ENCODE assay signal across 22 cellular contexts in the genomic region with DNA sequence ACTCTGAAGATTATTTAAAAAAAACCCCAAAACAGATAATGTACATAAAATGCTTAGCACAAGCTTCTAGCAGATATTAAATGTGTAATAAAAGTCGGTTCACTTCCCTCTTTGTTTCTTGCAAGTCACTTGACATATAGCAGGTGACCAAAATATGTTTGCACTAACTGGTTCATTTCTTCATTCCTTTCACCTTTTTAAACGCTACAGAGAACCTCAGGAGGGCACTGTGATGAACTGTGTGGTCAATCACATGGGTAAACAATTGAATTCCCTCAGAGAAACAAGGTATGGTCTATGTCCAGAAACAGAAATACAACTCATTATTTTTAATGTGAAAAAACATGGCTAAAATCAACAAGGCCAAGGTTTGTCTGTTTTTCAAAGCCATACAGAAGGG. TPM values are rescaled to one million over a fixed set of nuclear protein-coding genes. Genes with fewer than 3 reads are reported as not detected.
DNase-seq lines count a peak whose midpoint lies in the region; ATAC-seq and TF ChIP-seq lines count a peak whose summit lies in the region.
"Had no signal": no experiment of that assay in that cellular context is flagged by ENCODE, and none has a peak within 500 bp of the region (broad histone marks: within the 10 kb centered on the region; RNA-seq: fewer than 3 reads in every experiment).

No MANE protein-coding gene starts in this region.

- H3K4me1 ChIP-seq in Caco-2 (peaks cover 58% of the 10 kb centered on the region), adrenal gland (replicated peaks in 1 of 2) (peaks cover 7 to 11% of the 10 kb centered on the region in 2 donors), gastrocnemius medialis (peaks cover 25 to 31% of the 10 kb centered on the region in 2 donors)

- peaks cover 15% of the 10 kb centered on the region for H3K36me3 Mint-ChIP-seq in Caco-2 (ENCODE audit: insufficient read depth, unreplicated experiment)
- no peaks in the 10 kb centered on the region for H3K36me3 Mint-ChIP-seq in endothelial cell (ENCODE audit: low read depth, unreplicated experiment)
- H3K36me3 Mint-ChIP-seq in activated CD4-positive, alpha-beta memory T cell treated with anti-CD3 and anti-CD28 coated beads, Interleukin-2, amount 10 ng/mL, durations not matched to agents 7 days and 5 days (ENCODE audit: low read depth): no peaks in the 10 kb centered on the region
- H3K36me3 Mint-ChIP-seq: stimulated activated effector memory CD8-positive, alpha-beta T cell treated with anti-CD3 and anti-CD28 coated beads, Interleukin-12 subunit alpha, Interleukin-12 subunit beta, amount 100 ng/mL, for 72 hours had no signal

- H3K4me3 ChIP-seq in Caco-2 (ENCODE audit: low read depth, low read length) (no peak overlapping the region), adrenal gland (no peak overlapping the region), gastrocnemius medialis (no peak overlapping the region)
- H3K4me3 ChIP-seq: MG63, smooth muscle cell had no signal

- peaks cover 33% of the 10 kb centered on the region for H3K4me1 Mint-ChIP-seq in Caco-2 (ENCODE audit: low read depth, unreplicated experiment)
- peaks cover 32% of the 10 kb centered on the region for H3K4me1 Mint-ChIP-seq in endothelial cell (ENCODE audit: unreplicated experiment)
- H3K4me1 Mint-ChIP-seq in activated CD4-positive, alpha-beta memory T cell treated with anti-CD3 and anti-CD28 coated beads, Interleukin-2, amount 10 ng/mL, durations not matched to agents 7 days and 5 days: no peaks in the 10 kb centered on the region
- H3K4me1 Mint-ChIP-seq: activated naive CD8-positive, alpha-beta T cell treated with anti-CD3 and anti-CD28 coated beads, Interleukin-2, amount 50 U/mL, for 24 hours; stimulated activated effector memory CD8-positive, alpha-beta T cell treated with anti-CD3 and anti-CD28 coated beads, Interleukin-12 subunit alpha, Interleukin-12 subunit beta, amount 100 ng/mL, for 72 hours had no signal

- H3K27ac Mint-ChIP-seq in Caco-2 (ENCODE audit: unreplicated experiment): peak overlapping the region; percentile 50
- peak overlapping the region; percentile 91 for H3K27ac Mint-ChIP-seq in endothelial cell (ENCODE audit: unreplicated experiment)
- no peak overlapping the region for H3K27ac Mint-ChIP-seq in activated CD4-positive, alpha-beta memory T cell treated with anti-CD3 and anti-CD28 coated beads, Interleukin-2, amount 10 ng/mL, durations not matched to agents 7 days and 5 days
- H3K27ac Mint-ChIP-seq: activated naive CD8-positive, alpha-beta T cell treated with anti-CD3 and anti-CD28 coated beads, Interleukin-2, amount 50 U/mL, for 24 hours; memory B cell; stimulated activated effector memory CD8-positive, alpha-beta T cell treated with anti-CD3 and anti-CD28 coated beads, Interleukin-12 subunit alpha, Interleukin-12 subunit beta, amount 100 ng/mL, for 72 hours had no signal

- TF ChIP-seq CTCF in Caco-2 (IDR thresholded peaks at IDR 0.05; ENCODE audit: insufficient read depth in 1 of 2, low read depth in 1 of 2, low read length in 1 of 2, severe bottlenecking in 1 of 2, unreplicated experiment in 1 of 2) (no peak), endothelial cell (IDR thresholded peaks at IDR 0.05; ENCODE audit: unreplicated experiment) (no peak), adrenal gland (IDR thresholded peaks at IDR 0.05) (no peak), gastrocnemius medialis (IDR thresholded peaks at IDR 0.05 in 4 of 5, conservative IDR thresholded peaks at IDR 0.05 in 1 of 5) (no peak)

- intact Hi-C loops in Caco-2 (cut with micrococcal nuclease; ENCODE audit: unreplicated experiment) (loop anchor here (2.0 to 5.0 kb wide), 2 partner anchors 19 to 135 kb away; no protein-coding TSS in a partner anchor), adrenal gland (cut with DNase I) (no loop called here), gastrocnemius medialis (cut with DNase I; ENCODE audit: low total_unique reads) (no loop called here)

- no peak for DNase-seq in Caco-2
- peak; percentile 14 for DNase-seq in OCI-M1 (lab: John Stamatoyannopoulos, UW)
- DNase-seq in endothelial cell (ENCODE audit: low spot score): no peak
- peak; percentile 55 for DNase-seq in renal cortical epithelial cell (ENCODE audit: low read depth)
- DNase-seq in adrenal gland: no peak
- DNase-seq in activated CD4-positive, alpha-beta memory T cell treated with anti-CD3 and anti-CD28 coated beads, Interleukin-2, amount 10 ng/mL, durations not matched to agents 7 days and 5 days: no peak
- DNase-seq in gastrocnemius medialis: no peak
- DNase-seq: activated gamma-delta T cell; activated naive CD8-positive, alpha-beta T cell treated with anti-CD3 and anti-CD28 coated beads, Interleukin-2, amount 50 U/mL, for 24 hours; DMS 273 treated with DMSO at 0.1 percent for 48 hours; head of caudate nucleus; left cardiac atrium; MG63; NCI-H2081 treated with DMSO at 0.1 percent for 48 hours; NCI-H345; NCI-H748 treated with DMSO at 0.1 percent for 48 hours; stimulated activated CD4-positive, alpha-beta T cell treated with anti-CD3 and anti-CD28 coated beads, Interleukin-2, amount 100 ng/mL, for 24 hours; substantia nigra had no signal

- H3K36me3 ChIP-seq in Caco-2 (ENCODE audit: control insufficient read depth, insufficient read depth, low read length): no peaks in the 10 kb centered on the region
- no peaks in the 10 kb centered on the region for H3K36me3 ChIP-seq in adrenal gland (replicated peaks in 1 of 2)
- H3K36me3 ChIP-seq in gastrocnemius medialis: no peaks in the 10 kb centered on the region

- no TSS peak for BruUV-seq in Caco-2 (replicated peaks; lab: Mats Ljungman, UMichigan)

- no peaks in the 10 kb centered on the region for H3K27me3 ChIP-seq in Caco-2 (replicated peaks; ENCODE audit: control insufficient read depth, insufficient read depth, low read length)
- H3K27me3 ChIP-seq in adrenal gland: no peaks in the 10 kb centered on the region
- no peaks in the 10 kb centered on the region for H3K27me3 ChIP-seq in gastrocnemius medialis
- H3K27me3 ChIP-seq: MG63 had no signal

- no peaks in the 10 kb centered on the region for H3K9me3 ChIP-seq in Caco-2
- no peaks in the 10 kb centered on the region for H3K9me3 ChIP-seq in adrenal gland (replicated peaks in 1 of 3)
- H3K9me3 ChIP-seq in gastrocnemius medialis: no peaks in the 10 kb centered on the region
- H3K9me3 ChIP-seq: MG63 had no signal

- TF ChIP-seq POLR2A in adrenal gland (IDR thresholded peaks at IDR 0.05) (no peak), gastrocnemius medialis (IDR thresholded peaks at IDR 0.05) (no peak)

- H3K27ac ChIP-seq in adrenal gland (no peak overlapping the region), gastrocnemius medialis (no peak overlapping the region)

- H3K4me3 Mint-ChIP-seq in Caco-2 (ENCODE audit: unreplicated experiment) (no peak overlapping the region), endothelial cell (ENCODE audit: unreplicated experiment) (no peak overlapping the region)
- no peak overlapping the region for H3K4me3 Mint-ChIP-seq in activated CD4-positive, alpha-beta memory T cell treated with anti-CD3 and anti-CD28 coated beads, Interleukin-2, amount 10 ng/mL, durations not matched to agents 7 days and 5 days
- H3K4me3 Mint-ChIP-seq: activated naive CD8-positive, alpha-beta T cell treated with anti-CD3 and anti-CD28 coated beads, Interleukin-2, amount 50 U/mL, for 24 hours; memory B cell; stimulated activated effector memory CD8-positive, alpha-beta T cell treated with anti-CD3 and anti-CD28 coated beads, Interleukin-12 subunit alpha, Interleukin-12 subunit beta, amount 100 ng/mL, for 72 hours had no signal

- CTCF ChIA-PET in Caco-2 (lab: Charles Lee): no interaction called here
- CTCF ChIA-PET in activated CD4-positive, alpha-beta memory T cell treated with anti-CD3 and anti-CD28 coated beads, Interleukin-2, amount 10 ng/mL, durations not matched to agents 7 days and 5 days (lab: Charles Lee): no interaction called here

- in situ Hi-C loops in gastrocnemius medialis (cut with MboI; ENCODE audit: low sequenced_read_pairs in 4 of 4): loop anchor here in 1 of 4 donors (10.0 kb wide), 1 partner anchor 247 kb away; no protein-coding TSS in a partner anchor

- H3K9me3 Mint-ChIP-seq in Caco-2 (ENCODE audit: unreplicated experiment): no peaks in the 10 kb centered on the region
- H3K9me3 Mint-ChIP-seq in endothelial cell (ENCODE audit: unreplicated experiment): no peaks in the 10 kb centered on the region
- no peaks in the 10 kb centered on the region for H3K9me3 Mint-ChIP-seq in activated CD4-positive, alpha-beta memory T cell treated with anti-CD3 and anti-CD28 coated beads, Interleukin-2, amount 10 ng/mL, durations not matched to agents 7 days and 5 days
- H3K9me3 Mint-ChIP-seq: memory B cell had no signal

- 65 to 95% (median 78%) methylated on average over 2 of the region's 2 CpGs for WGBS in adrenal gland, 4 donors

- POLR2A ChIA-PET in Caco-2 (lab: Charles Lee): no interaction called here
- POLR2A ChIA-PET in activated CD4-positive, alpha-beta memory T cell treated with anti-CD3 and anti-CD28 coated beads, Interleukin-2, amount 10 ng/mL, durations not matched to agents 7 days and 5 days (lab: Charles Lee): no interaction called here

- H3K27me3 Mint-ChIP-seq in Caco-2 (ENCODE audit: insufficient read depth, unreplicated experiment) (no peaks in the 10 kb centered on the region), endothelial cell (ENCODE audit: unreplicated experiment) (peaks cover 9% of the 10 kb centered on the region)
- peaks cover 48% of the 10 kb centered on the region for H3K27me3 Mint-ChIP-seq in activated CD4-positive, alpha-beta memory T cell treated with anti-CD3 and anti-CD28 coated beads, Interleukin-2, amount 10 ng/mL, durations not matched to agents 7 days and 5 days
- H3K27me3 Mint-ChIP-seq: memory B cell had no signal

- ATAC-seq in gastrocnemius medialis: no peak
- ATAC-seq: activated naive CD8-positive, alpha-beta T cell treated with anti-CD3 and anti-CD28 coated beads, Interleukin-2, amount 50 U/mL, for 24 hours; left cardiac atrium; Right ventricle myocardium inferior; stimulated activated effector memory CD8-positive, alpha-beta T cell treated with anti-CD3 and anti-CD28 coated beads, Interleukin-12 subunit alpha, Interleukin-12 subunit beta, amount 100 ng/mL, for 72 hours had no signal

RNA-seq across cellular contexts. Expression of a gene that starts 51.3 kb away (rescaled TPM):
- 18.1 and 18.6 TPM in 2 replicates for total RNA-seq in Caco-2 (2022)
- 33.6 TPM for total RNA-seq in endothelial cell (ENCODE audit: unreplicated experiment)
- 40.0 and 84.0 TPM in 2 replicates for total RNA-seq in renal cortical epithelial cell
- 10 to 100 TPM; 12.3 to 29.8 (median 21.9) TPM for total RNA-seq in adrenal gland
- polyA plus RNA-seq in adrenal gland: 10 to 100 TPM in 1 of 3 donors, 1 to 10 TPM in 2; 5.5 to 17.8 (median 5.6) TPM
- 10 to 100 TPM; 24.3 to 30.1 TPM for total RNA-seq in activated CD4-positive, alpha-beta memory T cell treated with anti-CD3 and anti-CD28 coated beads, Interleukin-2, amount 10 ng/mL, durations not matched to agents 7 days and 5 days
- 1 to 10 TPM; 4.3 to 6.4 (median 5.4) TPM for total RNA-seq in gastrocnemius medialis

Comparison
In these comparisons a context has a peak if more than half of its experiments do, and no peak if none do; other contexts are left out.
1. DNase-seq: peak in OCI-M1 (single experiment) and renal cortical epithelial cell (single experiment); none in Caco-2 (0 of 2), endothelial cell (single experiment), adrenal gland (0 of 7), activated CD4-positive, alpha-beta memory T cell treated with anti-CD3 and anti-CD28 coated beads, Interleukin-2, amount 10 ng/mL, durations not matched to agents 7 days and 5 days (single experiment) and gastrocnemius medialis (0 of 2).